ENCODE assay signal across 8 cellular contexts in genomic region chr6:161274488-161274858, GRCh38. TPM values are rescaled to one million over a fixed set of nuclear protein-coding genes. Genes with fewer than 3 reads are reported as not detected.
DNase-seq lines count a peak whose midpoint lies in the region; ATAC-seq, FAIRE-seq and TF ChIP-seq lines count a peak whose summit lies in the region.

No MANE protein-coding gene starts in this region.

- H3K4me3 ChIP-seq in AG04449 (ENCODE audit: low read depth, low read length) (peak overlapping the region; percentile 88), bronchial epithelial cell (ENCODE audit: low read depth, low read length) (peak overlapping the region; percentile 41), muscle layer of colon (ENCODE audit: low read depth in 1 of 2, low read length in 2 of 2) (peak overlapping the region; percentile 44 to 69)

- H3K36me3 ChIP-seq in bronchial epithelial cell (ENCODE audit: control insufficient read depth, insufficient read depth, low read length): no peaks in the 10 kb centered on the region
- H3K36me3 ChIP-seq in muscle layer of colon (ENCODE audit: insufficient read depth, low read length): no peaks in the 10 kb centered on the region

- no peaks in the 10 kb centered on the region for H3K27me3 ChIP-seq in bronchial epithelial cell (ENCODE audit: control insufficient read depth, insufficient read depth, low read length)
- no peaks in the 10 kb centered on the region for H3K27me3 ChIP-seq in muscle layer of colon (ENCODE audit: control insufficient read depth in 1 of 2, insufficient read depth in 2 of 2, low read length in 2 of 2)

- peak overlapping the region; percentile 38 for H3K9ac ChIP-seq in muscle layer of colon (ENCODE audit: low read length)

- TF ChIP-seq CTCF in AG04449 (IDR thresholded peaks at IDR 0.05; ENCODE audit: insufficient read depth, low read length, missing control alignments): no peak
- TF ChIP-seq CTCF in bronchial epithelial cell (IDR thresholded peaks at IDR 0.05; ENCODE audit: insufficient read depth, low read length, severe bottlenecking): no peak

- H3K27ac ChIP-seq in muscle layer of colon (ENCODE audit: low read depth, low read length): peak overlapping the region; percentile 58

- POLR2A ChIA-PET in AG04449 (lab: Yijun Ruan, JAX): interaction anchor here (0.7 to 1.6 kb wide), 5 partner anchors 13 to 45 kb away, joined by 3 to 13 read pairs (median 4); no protein-coding TSS in a partner anchor

- H3K4me1 ChIP-seq in muscle layer of colon (ENCODE audit: insufficient read depth, low read length): peaks cover 15% of the 10 kb centered on the region

- CTCF ChIA-PET in AG04449 (lab: Yijun Ruan, JAX): interaction anchor here (1.1 to 2.5 kb wide), 3 partner anchors 98 to 342 kb away, joined by 3 to 7 read pairs (median 3); no protein-coding TSS in a partner anchor

- H3K9me3 ChIP-seq in muscle layer of colon (ENCODE audit: low read length): no peaks in the 10 kb centered on the region

- FAIRE-seq in bronchial epithelial cell (lab: Jason Lieb, UNC) (peak; percentile 55), urothelium cell line (lab: Jason Lieb, UNC) (no peak)

- ATAC-seq in HG03175 (IDR thresholded peaks at IDR 0.05; ENCODE audit: unreplicated experiment) (peak; percentile 7), GM21526 (IDR thresholded peaks at IDR 0.05; ENCODE audit: low FRiP score, unreplicated experiment) (no peak), HG03432 (IDR thresholded peaks at IDR 0.05; ENCODE audit: unreplicated experiment) (no peak)

- no peak for DNase-seq in AG04449 (ENCODE audit: low read depth, low spot score)
- DNase-seq in bronchial epithelial cell (ENCODE audit: low read depth): no peak
- DNase-seq in GM03348 (ENCODE audit: low spot score): no peak
- DNase-seq in urothelium cell line (ENCODE audit: low spot score): no peak

RNA-seq across cellular contexts. Expression of gene AGPAT4, which starts 0.6 kb away (rescaled TPM):
- 2.6 and 4.9 TPM in 2 replicates for total RNA-seq in bronchial epithelial cell
